Comparison of ENCODE assay signal across 14 cellular contexts in genomic region chr9:35028341-35028740, GRCh38.
"Had no signal": no experiment of that assay in that cellular context is flagged by ENCODE, and none has a peak within 500 bp of the region (broad histone marks: within the 10 kb centered on the region; RNA-seq: fewer than 3 reads in every experiment).

No MANE protein-coding gene starts in this region.

- H3K9me3 Mint-ChIP-seq: activated CD4-positive, alpha-beta memory T cell treated with anti-CD3 and anti-CD28 coated beads for 36 hours; activated naive CD8-positive, alpha-beta T cell treated with anti-CD3 and anti-CD28 coated beads, Interleukin-2, amount 10 ng/mL, durations not matched to agents 7 days and 5 days; activated T-cell treated with anti-CD3 and anti-CD28 coated beads, Interleukin-2, amount 50 U/mL, for 4 hours; neural crest cell; T-helper 1 cell treated with Interleukin-12 subunit alpha and Interleukin-12 subunit beta and Interleukin-4 antibody, amounts not matched to agents 30 μg/mL and 1 μg/mL, for 36 hours had no signal

- H2AFZ ChIP-seq: hepatocyte had no signal

- H3K27me3 Mint-ChIP-seq: activated CD4-positive, alpha-beta memory T cell treated with anti-CD3 and anti-CD28 coated beads for 36 hours; activated naive CD8-positive, alpha-beta T cell treated with anti-CD3 and anti-CD28 coated beads, Interleukin-2, amount 10 ng/mL, durations not matched to agents 7 days and 5 days had no signal

- H3K4me1 Mint-ChIP-seq: neural crest cell had no signal

- H3K4me3 ChIP-seq: ascending aorta, cardiac muscle cell, hepatocyte, upper lobe of right lung had no signal

- DNase-seq: activated CD4-positive, alpha-beta memory T cell treated with anti-CD3 and anti-CD28 coated beads for 36 hours; activated effector memory CD4-positive, alpha-beta T cell treated with anti-CD3 and anti-CD28 coated beads, Interleukin-2, amount 50 U/mL, for 16 hours; activated naive CD8-positive, alpha-beta T cell treated with anti-CD3 and anti-CD28 coated beads, Interleukin-2, amount 10 ng/mL, durations not matched to agents 7 days and 5 days; activated T-cell treated with anti-CD3 and anti-CD28 coated beads, Interleukin-2, amount 50 U/mL, for 4 hours; kidney glomerular epithelial cell; stimulated activated CD4-positive, alpha-beta T cell treated with anti-CD3 and anti-CD28 coated beads, Interleukin-12 subunit alpha, Interleukin-12 subunit beta, amount 100 ng/mL, for 4 hours; stimulated activated naive CD4-positive, alpha-beta T cell treated with Interleukin-2 at 50 U/mL for 16 hours; upper lobe of right lung had no signal

- H3K4me2 ChIP-seq: hepatocyte had no signal

- ATAC-seq: activated CD4-positive, CD25-positive, alpha-beta regulatory T cell treated with anti-CD3 and anti-CD28 coated beads, Interleukin-2, amount 50 U/mL, for 24 hours; activated T-cell treated with anti-CD3 and anti-CD28 coated beads, Interleukin-2, amount 50 U/mL, for 4 hours; upper lobe of right lung had no signal

- H3K4me3 Mint-ChIP-seq: activated CD4-positive, alpha-beta memory T cell treated with anti-CD3 and anti-CD28 coated beads for 36 hours; activated naive CD8-positive, alpha-beta T cell treated with anti-CD3 and anti-CD28 coated beads, Interleukin-2, amount 10 ng/mL, durations not matched to agents 7 days and 5 days; activated T-cell treated with anti-CD3 and anti-CD28 coated beads, Interleukin-2, amount 50 U/mL, for 4 hours; neural crest cell; T-helper 1 cell treated with Interleukin-12 subunit alpha and Interleukin-12 subunit beta and Interleukin-4 antibody, amounts not matched to agents 30 μg/mL and 1 μg/mL, for 36 hours had no signal

- H3K27ac Mint-ChIP-seq: activated CD4-positive, alpha-beta memory T cell treated with anti-CD3 and anti-CD28 coated beads for 36 hours; activated naive CD8-positive, alpha-beta T cell treated with anti-CD3 and anti-CD28 coated beads, Interleukin-2, amount 10 ng/mL, durations not matched to agents 7 days and 5 days; T-helper 1 cell treated with Interleukin-12 subunit alpha and Interleukin-12 subunit beta and Interleukin-4 antibody, amounts not matched to agents 30 μg/mL and 1 μg/mL, for 36 hours had no signal

- H3K36me3 ChIP-seq: upper lobe of right lung had no signal

- H3K9me3 ChIP-seq: ascending aorta, upper lobe of right lung had no signal

- H3K27me3 ChIP-seq: ascending aorta, cardiac muscle cell, hepatocyte, upper lobe of right lung had no signal

- H3K27ac ChIP-seq: ascending aorta, cardiac muscle cell, hepatocyte, upper lobe of right lung had no signal

- H3K4me1 ChIP-seq: ascending aorta, upper lobe of right lung had no signal
